In the genomic region with DNA sequence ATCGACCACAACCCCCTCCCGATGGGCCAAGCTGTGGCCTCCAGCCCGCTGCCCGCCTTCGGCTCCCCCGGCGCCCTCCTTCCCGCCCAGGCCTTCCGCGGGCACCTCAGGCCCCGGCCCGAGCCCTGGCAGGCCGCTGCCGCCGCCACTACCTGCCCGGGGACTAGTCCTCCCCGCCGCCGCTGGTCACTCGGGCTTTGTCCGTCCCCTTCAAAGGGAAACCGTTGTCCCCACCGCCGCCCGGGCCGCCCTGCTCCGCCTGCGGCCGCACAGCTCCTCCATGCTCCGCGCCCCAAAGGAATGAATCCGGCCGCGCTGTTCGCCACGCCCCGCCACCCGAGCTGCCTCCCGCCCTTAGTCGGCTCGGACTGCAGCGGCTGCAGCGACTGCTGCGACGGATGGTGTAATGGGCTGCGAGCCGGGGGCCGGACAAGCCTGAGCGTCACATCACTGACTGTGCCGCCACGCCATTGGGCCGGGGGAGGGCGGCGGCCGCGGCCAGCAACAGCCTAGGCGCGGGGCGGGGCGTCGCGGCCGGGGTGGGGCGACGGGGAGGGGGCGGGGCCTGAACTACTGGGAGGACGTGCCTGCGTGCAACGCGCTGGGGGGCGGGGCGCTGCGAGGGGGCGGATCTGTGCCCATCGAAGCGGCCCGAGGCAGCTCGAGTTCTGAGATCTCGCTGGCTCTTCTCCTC, we compare ENCODE assay signal across 8 cellular contexts. TPM values are rescaled to one million over a fixed set of nuclear protein-coding genes. Genes with fewer than 3 reads are reported as not detected.
DNase-seq lines count a peak whose midpoint lies in the region; ATAC-seq and TF ChIP-seq lines count a peak whose summit lies in the region.

FEM1C (minus strand) TSS at position 405 of the 694 bp plus-strand sequence. CDS start 1,282 bp downstream, outside the sequence.

- peaks cover 49% of the 10 kb centered on the region for H3K79me2 ChIP-seq in PC-9 (ENCODE audit: low read depth)

- H3K27me3 Mint-ChIP-seq in activated T-cell treated with anti-CD3 and anti-CD28 coated beads, Interleukin-2, amount 50 U/mL, for 24 hours, result no peaks in the 10 kb centered on the region

- BruUV-seq in PC-9 (replicated peaks; lab: Mats Ljungman, UMichigan), result no TSS peak

- peaks cover 6% of the 10 kb centered on the region for H3K9me3 Mint-ChIP-seq in activated T-cell treated with anti-CD3 and anti-CD28 coated beads, Interleukin-2, amount 50 U/mL, for 24 hours

- H3K9me3 ChIP-seq in PC-9 (ENCODE audit: insufficient read depth, low read depth), result peaks cover 19% of the 10 kb centered on the region
- H3K9me3 ChIP-seq in esophagus (ENCODE audit: control insufficient read depth in 2 of 2, insufficient read depth in 1 of 2, low read depth in 1 of 2, low read length in 1 of 2), result peaks cover 0 to 6% of the 10 kb centered on the region in 2 donors
- H3K9me3 ChIP-seq in muscle layer of colon (ENCODE audit: low read length), result no peaks in the 10 kb centered on the region

- peak within 1 kb of the TSS; percentile 93 for H2AFZ ChIP-seq in PC-9

- H3K9me2 ChIP-seq in PC-9 (ENCODE audit: insufficient read depth), result no peaks in the 10 kb centered on the region

- peaks cover 46% of the 10 kb centered on the region for H3K4me1 Mint-ChIP-seq in activated T-cell treated with anti-CD3 and anti-CD28 coated beads, Interleukin-2, amount 50 U/mL, for 24 hours (ENCODE audit: low read depth)

- DNase-seq in DMS153 (lab: John Stamatoyannopoulos, UW) (peak; percentile 73), PC-9 (peak; percentile 90 to 97)
- DNase-seq in Jurkat, Clone E6-1 (ENCODE audit: low read depth, low spot score), result peak; percentile 72
- DNase-seq in activated T-cell treated with anti-CD3 and anti-CD28 coated beads, Interleukin-2, amount 50 U/mL, for 24 hours, result peak; percentile 98
- peak; percentile 98 for DNase-seq in stimulated activated CD8-positive, alpha-beta memory T cell treated with anti-CD3 and anti-CD28 coated beads, Interleukin-7, amount 100 ng/mL, for 24 hours (ENCODE audit: low read depth)

- H4K20me1 ChIP-seq in PC-9 (ENCODE audit: insufficient read depth), result peaks cover 26% of the 10 kb centered on the region

- no peaks in the 10 kb centered on the region; the same call in 1 of the 2 replicates for H3F3A ChIP-seq in PC-9 (ENCODE audit: insufficient read depth, low read depth)

- H3K36me3 ChIP-seq in PC-9 (ENCODE audit: low read depth), result peaks cover 39% of the 10 kb centered on the region
- H3K36me3 ChIP-seq in esophagus (ENCODE audit: control insufficient read depth in 2 of 2, insufficient read depth in 2 of 2, low read length in 1 of 2), result no peaks in the 10 kb centered on the region
- peaks cover 5% of the 10 kb centered on the region for H3K36me3 ChIP-seq in muscle layer of colon (ENCODE audit: insufficient read depth, low read length)

- CTCF ChIA-PET in PC-9 (lab: Charles Lee), result interaction anchor here (0.8 to 1.0 kb wide), 2 partner anchors 46 to 129 kb away, joined by 7 to 16 read pairs; no protein-coding TSS in a partner anchor

- H3K36me3 Mint-ChIP-seq in activated T-cell treated with anti-CD3 and anti-CD28 coated beads, Interleukin-2, amount 50 U/mL, for 24 hours (ENCODE audit: low read depth), result peaks cover 56% of the 10 kb centered on the region

- 1% methylated on average over 71 to 79 of the region's 79 CpGs for WGBS in esophagus, 2 donors

- H3K4me3 Mint-ChIP-seq in activated T-cell treated with anti-CD3 and anti-CD28 coated beads, Interleukin-2, amount 50 U/mL, for 24 hours, result peak within 1 kb of the TSS; percentile 96

- H3K27ac Mint-ChIP-seq in activated T-cell treated with anti-CD3 and anti-CD28 coated beads, Interleukin-2, amount 50 U/mL, for 24 hours, result peak within 1 kb of the TSS; percentile 99

- no peak for TF ChIP-seq CTCF in PC-9 (conservative IDR thresholded peaks at IDR 0.05)

- POLR2A ChIA-PET in PC-9 (lab: Charles Lee; ENCODE audit: unreplicated experiment), result interaction anchor here (0.6 to 0.7 kb wide), 4 partner anchors 14 to 297 kb away, joined by 3 to 9 read pairs (median 5); partner anchors contain the start of genes AP3S1 and ATG12

- H3K27me3 ChIP-seq in PC-9 (ENCODE audit: insufficient read depth, low read depth) (no peaks in the 10 kb centered on the region), esophagus (ENCODE audit: control insufficient read depth in 1 of 2, insufficient read depth in 2 of 2, low read length in 2 of 2) (no peaks in the 10 kb centered on the region), muscle layer of colon (ENCODE audit: control insufficient read depth in 1 of 2, insufficient read depth in 2 of 2, low read length in 2 of 2) (no peaks in the 10 kb centered on the region)

- H3K27ac ChIP-seq in PC-9 (peak within 1 kb of the TSS; percentile 89), esophagus (ENCODE audit: low read depth in 2 of 2, low read length in 1 of 2) (peak within 1 kb of the TSS; percentile 93 to 94), muscle layer of colon (ENCODE audit: low read depth, low read length) (peak within 1 kb of the TSS; percentile 77)

- intact Hi-C loops in PC-9 (cut with micrococcal nuclease; ENCODE audit: unreplicated experiment), result loop anchor here (1.0 to 5.0 kb wide), 4 partner anchors 41 to 167 kb away; no protein-coding TSS in a partner anchor

- peak; percentile 97 for ATAC-seq in GM21619 (IDR thresholded peaks at IDR 0.05; ENCODE audit: unreplicated experiment)

- peak within 1 kb of the TSS; percentile 90 for H3K4me2 ChIP-seq in PC-9

- peak within 1 kb of the TSS; percentile 57 for H3K9ac ChIP-seq in muscle layer of colon (ENCODE audit: low read length)

- peaks cover 20% of the 10 kb centered on the region for H3K4me1 ChIP-seq in PC-9 (replicated peaks; ENCODE audit: insufficient read depth)
- peaks cover 0 to 3% of the 10 kb centered on the region in 2 donors for H3K4me1 ChIP-seq in esophagus (ENCODE audit: control insufficient read depth in 2 of 2, insufficient read depth in 2 of 2, low read length in 1 of 2)
- H3K4me1 ChIP-seq in muscle layer of colon (ENCODE audit: insufficient read depth, low read length), result peaks cover 25% of the 10 kb centered on the region

- peak within 1 kb of the TSS; percentile 74 for H3K4me3 ChIP-seq in Jurkat, Clone E6-1 (ENCODE audit: low read length)
- H3K4me3 ChIP-seq in PC-9 (peak within 1 kb of the TSS; percentile 89), esophagus (ENCODE audit: low read depth in 1 of 2, low read length in 2 of 2) (peak within 1 kb of the TSS; percentile 68 to 88), muscle layer of colon (ENCODE audit: low read depth in 1 of 2, low read length in 2 of 2) (peak within 1 kb of the TSS; percentile 66 to 93)

RNA-seq across cellular contexts. Expression of gene FEM1C, which starts in this region (rescaled TPM):
- polyA plus RNA-seq in Jurkat, Clone E6-1 (2012; ENCODE audit: insufficient read depth, insufficient read length), result 7.4 TPM
- 11.3 and 15.9 TPM in 2 replicates for total RNA-seq in PC-9 (2021)
- 1 to 10 TPM; 4.6 to 6.8 TPM for polyA plus RNA-seq in esophagus

Comparison
In these comparisons a context has a peak if more than half of its experiments do, and no peak if none do; other contexts are left out.
1. Peak in every context shown above with its lines: DNase-seq, ATAC-seq, H3K4me3 ChIP-seq and H3K27ac ChIP-seq.